Comparison of ENCODE assay signal across 31 cellular contexts in the genomic region with DNA sequence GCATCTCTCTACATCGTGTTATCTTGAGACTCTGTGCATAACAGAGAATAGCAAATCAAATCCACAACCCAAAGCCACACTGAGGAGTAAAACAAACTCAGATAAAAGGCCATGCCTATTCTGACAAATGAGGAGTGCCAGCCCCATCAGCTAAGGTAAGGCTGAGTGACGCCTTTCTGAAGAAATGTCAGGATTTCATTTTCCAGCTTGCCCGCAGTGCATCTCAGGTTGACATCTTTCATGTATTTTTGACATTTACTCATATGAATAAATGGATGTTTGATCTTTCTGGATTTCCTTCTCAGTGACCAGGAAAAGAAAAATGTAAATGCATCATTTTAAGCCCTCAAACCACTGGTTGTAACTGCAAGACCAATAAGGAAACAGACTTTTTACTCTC.
"Had no signal": no experiment of that assay in that cellular context is flagged by ENCODE, and none has a peak within 500 bp of the region (broad histone marks: within the 10 kb centered on the region; RNA-seq: fewer than 3 reads in every experiment).

No MANE protein-coding gene starts in this region.

- DNase-seq: Karpas-422, Kasumi-1, MG63, MM.1S, MV-4-11, NCI-H1048, NCI-H1092, NCI-H1092 treated with DMSO at 0.1 percent for 48 hours, NCI-H1105, NCI-H1105 treated with DMSO at 0.1 percent for 48 hours, NCI-H1417, NCI-H1417 treated with DMSO at 0.1 percent for 48 hours, NCI-H1436, NCI-H1436 treated with DMSO at 0.1 percent for 48 hours, NCI-H146, NCI-H187, NCI-H187 treated with DMSO at 0.1 percent for 48 hours, NCI-H1930, NCI-H2029, NCI-H2029 treated with DMSO at 0.1 percent for 48 hours, NCI-H2081, NCI-H2081 treated with DMSO at 0.1 percent for 48 hours, NCI-H2107, NCI-H2171, NCI-H2171 treated with DMSO at 0.1 percent for 48 hours, NCI-H2227 treated with DMSO at 0.1 percent for 48 hours, NCI-H226, NCI-H345, NCI-H510A, NCI-H510A treated with DMSO at 0.1 percent for 48 hours, NCI-H524 had no signal

- H3K4me3 ChIP-seq: MG63 had no signal

- H3K9me3 ChIP-seq: MG63 had no signal

- H3K36me3 ChIP-seq: MG63 had no signal

- H3K27me3 ChIP-seq: MG63 had no signal
